Comparison of ENCODE assay signal across 3 cellular contexts in genomic region chr2:15686643-15687042, GRCh38.
"Had no signal": no experiment of that assay in that cellular context is flagged by ENCODE, and none has a peak within 500 bp of the region (broad histone marks: within the 10 kb centered on the region; RNA-seq: fewer than 3 reads in every experiment).

No MANE protein-coding gene starts in this region.

- H3K4me3 ChIP-seq: GM12878 had no signal

- DNase-seq: GDM1, GF-D8 had no signal
